Comparison of ENCODE assay signal across 23 cellular contexts in genomic region chr12:132748319-132748718, GRCh38.
"Had no signal": no experiment of that assay in that cellular context is flagged by ENCODE, and none has a peak within 500 bp of the region (broad histone marks: within the 10 kb centered on the region; RNA-seq: fewer than 3 reads in every experiment).

No MANE protein-coding gene starts in this region.

- H3K9me3 Mint-ChIP-seq: dendritic cell treated with granulocyte-macrophage colony-stimulating factor and Interleukin-4, amounts not matched to agents 40 ng/mL and 50 ng/mL, for 4 days; natural killer cell treated with Interleukin-12 subunit alpha and Interleukin-12 subunit beta and Interleukin-15 and Interleukin-18, amount 100 ng/mL, for 72 hours; stimulated activated effector memory CD8-positive, alpha-beta T cell treated with anti-CD3 and anti-CD28 coated beads, Interleukin-12 subunit alpha, Interleukin-12 subunit beta, amount 100 ng/mL, for 72 hours had no signal

- H3K27me3 ChIP-seq: gastrocnemius medialis, heart right ventricle, right lobe of liver, tibial artery, upper lobe of right lung, vagina had no signal

- H3K9ac ChIP-seq: parathyroid adenoma had no signal

- H3K27ac ChIP-seq: gastrocnemius medialis, heart right ventricle, parathyroid adenoma, prostate gland, right lobe of liver, tibial artery, upper lobe of right lung, vagina had no signal

- DNase-seq: gastrocnemius medialis; hypothalamus; mesenchymal stem cell; midbrain; occipital lobe; stimulated activated CD4-positive, alpha-beta T cell treated with anti-CD3 and anti-CD28 coated beads, Interleukin-4, amount 100 ng/mL, for 1 hour; stimulated activated CD8-positive, alpha-beta memory T cell treated with anti-CD3 and anti-CD28 coated beads, Interleukin-4, amount 100 ng/mL, for 48 hours; stimulated activated naive CD8-positive, alpha-beta T cell treated with anti-CD3 and anti-CD28 coated beads, Interleukin-15, Interleukin-2, amounts not matched to agents 100 U/mL and 50 U/mL, for 24 hours; tibial artery; upper lobe of right lung had no signal

- FAIRE-seq: colon, islet of Langerhans had no signal

- H3K4me3 Mint-ChIP-seq: dendritic cell treated with granulocyte-macrophage colony-stimulating factor and Interleukin-4, amounts not matched to agents 40 ng/mL and 50 ng/mL, for 4 days; natural killer cell treated with Interleukin-12 subunit alpha and Interleukin-12 subunit beta and Interleukin-15 and Interleukin-18, amount 100 ng/mL, for 72 hours; stimulated activated effector memory CD8-positive, alpha-beta T cell treated with anti-CD3 and anti-CD28 coated beads, Interleukin-12 subunit alpha, Interleukin-12 subunit beta, amount 100 ng/mL, for 72 hours had no signal

- H3K27ac Mint-ChIP-seq: dendritic cell treated with granulocyte-macrophage colony-stimulating factor and Interleukin-4, amounts not matched to agents 40 ng/mL and 50 ng/mL, for 4 days; natural killer cell treated with Interleukin-12 subunit alpha and Interleukin-12 subunit beta and Interleukin-15 and Interleukin-18, amount 100 ng/mL, for 72 hours; stimulated activated effector memory CD8-positive, alpha-beta T cell treated with anti-CD3 and anti-CD28 coated beads, Interleukin-12 subunit alpha, Interleukin-12 subunit beta, amount 100 ng/mL, for 72 hours had no signal

- H2AFZ ChIP-seq: parathyroid adenoma had no signal

- H3K4me3 ChIP-seq: gastrocnemius medialis, heart right ventricle, lung, prostate gland, right lobe of liver, tibial artery, upper lobe of right lung, vagina had no signal

- H3K36me3 Mint-ChIP-seq: natural killer cell treated with Interleukin-12 subunit alpha and Interleukin-12 subunit beta and Interleukin-15 and Interleukin-18, amount 100 ng/mL, for 72 hours had no signal

- H3K4me1 ChIP-seq: gastrocnemius medialis, heart right ventricle, parathyroid adenoma, prostate gland, right lobe of liver, tibial artery, upper lobe of right lung, vagina had no signal

- ATAC-seq: esophagus mucosa; gastrocnemius medialis; heart right ventricle; left lobe of liver; natural killer cell treated with Interleukin-12 subunit alpha and Interleukin-12 subunit beta and Interleukin-15 and Interleukin-18, amount 100 ng/mL, for 72 hours; right lobe of liver; stimulated activated effector memory CD8-positive, alpha-beta T cell treated with anti-CD3 and anti-CD28 coated beads, Interleukin-12 subunit alpha, Interleukin-12 subunit beta, amount 100 ng/mL, for 72 hours; stimulated activated naive CD8-positive, alpha-beta T cell treated with anti-CD3 and anti-CD28 coated beads, Interleukin-15, Interleukin-2, amounts not matched to agents 100 U/mL and 50 U/mL, for 24 hours; upper lobe of right lung had no signal

- H3K9me3 ChIP-seq: gastrocnemius medialis, heart right ventricle, prostate gland, right lobe of liver, tibial artery, upper lobe of right lung, vagina had no signal

- H3K27me3 Mint-ChIP-seq: dendritic cell treated with granulocyte-macrophage colony-stimulating factor and Interleukin-4, amounts not matched to agents 40 ng/mL and 50 ng/mL, for 4 days; natural killer cell treated with Interleukin-12 subunit alpha and Interleukin-12 subunit beta and Interleukin-15 and Interleukin-18, amount 100 ng/mL, for 72 hours had no signal
